In the genomic region with DNA sequence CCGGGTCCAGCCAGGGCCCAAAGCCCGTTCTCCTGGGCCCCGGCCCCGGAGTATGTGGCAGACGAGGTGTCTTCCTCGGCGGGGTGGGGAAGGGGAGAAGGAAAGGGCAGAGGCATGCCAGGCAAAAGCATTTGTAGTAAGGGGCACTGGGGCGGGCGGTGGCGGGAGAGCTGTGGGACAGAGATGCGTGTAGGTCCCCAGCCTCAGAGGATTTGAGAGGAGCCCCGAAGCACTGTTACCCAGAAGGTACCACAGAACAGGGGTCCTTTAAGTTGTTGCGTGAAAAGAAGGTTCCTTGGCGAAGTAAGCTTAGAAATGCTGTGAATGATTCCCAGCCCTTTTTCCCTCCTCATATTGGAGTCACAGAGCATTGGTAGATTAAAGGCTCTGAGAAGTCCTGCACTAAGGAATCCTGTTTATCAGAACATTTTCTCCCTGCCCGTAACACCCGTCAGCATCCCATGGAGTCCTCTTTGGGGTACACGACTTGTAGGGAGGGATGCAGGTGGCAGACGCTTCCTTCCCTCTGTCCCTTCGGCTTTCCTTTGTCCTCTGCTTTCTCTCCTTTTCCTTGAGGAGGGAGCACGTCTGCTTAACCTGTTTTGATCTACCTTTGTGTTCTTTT, we compare ENCODE assay signal across 1 cellular context.
A peak's percentile ranks its signal among the peaks of the same experiment; 100 is the strongest.
TF ChIP-seq lines count a peak whose summit lies in the region.

No MANE protein-coding gene starts in this region.

TF ChIP-seq in K562, 482 proteins besides CTCF, POLR2A, EP300 and RAD21:
- 0 out of 2 replicates have a peak, but pooled peaks have one; percentile 2 for TF ChIP-seq ZBTB1 (CRISPR knock-in tag; IDR thresholded peaks at IDR 0.05; ENCODE audit: borderline replicate concordance, low read depth)
- peak; percentile 15; the same call in 1 of the 2 replicates for TF ChIP-seq SP1 (CRISPR knock-in tag; IDR thresholded peaks at IDR 0.05)
- TF ChIP-seq TRIM28 (IDR thresholded peaks at IDR 0.05) = no peak
- TF ChIP-seq RBM25 (IDR thresholded peaks at IDR 0.05; ENCODE audit: low read depth, low read length, severe bottlenecking) = peak; percentile 93
- no peak for TF ChIP-seq CREB1 (IDR thresholded peaks at IDR 0.05)
- TF ChIP-seq CREB1 (CRISPR knock-in tag; IDR thresholded peaks at IDR 0.05) = 0 out of 2 replicates have a peak, but pooled peaks have one; percentile 6
- TF ChIP-seq GATAD2A (IDR thresholded peaks at IDR 0.05) = no peak
- 0 out of 2 replicates have a peak, but pooled peaks have one; percentile 0 for TF ChIP-seq NR3C1 (CRISPR knock-in tag; IDR thresholded peaks at IDR 0.05)
- no peak for TF ChIP-seq POLR2AphosphoS2 (IDR thresholded peaks at IDR 0.05; ENCODE audit: low read length)
- TF ChIP-seq SUPT5H (IDR thresholded peaks at IDR 0.05) = no peak
- TF ChIP-seq, protein P1, sequence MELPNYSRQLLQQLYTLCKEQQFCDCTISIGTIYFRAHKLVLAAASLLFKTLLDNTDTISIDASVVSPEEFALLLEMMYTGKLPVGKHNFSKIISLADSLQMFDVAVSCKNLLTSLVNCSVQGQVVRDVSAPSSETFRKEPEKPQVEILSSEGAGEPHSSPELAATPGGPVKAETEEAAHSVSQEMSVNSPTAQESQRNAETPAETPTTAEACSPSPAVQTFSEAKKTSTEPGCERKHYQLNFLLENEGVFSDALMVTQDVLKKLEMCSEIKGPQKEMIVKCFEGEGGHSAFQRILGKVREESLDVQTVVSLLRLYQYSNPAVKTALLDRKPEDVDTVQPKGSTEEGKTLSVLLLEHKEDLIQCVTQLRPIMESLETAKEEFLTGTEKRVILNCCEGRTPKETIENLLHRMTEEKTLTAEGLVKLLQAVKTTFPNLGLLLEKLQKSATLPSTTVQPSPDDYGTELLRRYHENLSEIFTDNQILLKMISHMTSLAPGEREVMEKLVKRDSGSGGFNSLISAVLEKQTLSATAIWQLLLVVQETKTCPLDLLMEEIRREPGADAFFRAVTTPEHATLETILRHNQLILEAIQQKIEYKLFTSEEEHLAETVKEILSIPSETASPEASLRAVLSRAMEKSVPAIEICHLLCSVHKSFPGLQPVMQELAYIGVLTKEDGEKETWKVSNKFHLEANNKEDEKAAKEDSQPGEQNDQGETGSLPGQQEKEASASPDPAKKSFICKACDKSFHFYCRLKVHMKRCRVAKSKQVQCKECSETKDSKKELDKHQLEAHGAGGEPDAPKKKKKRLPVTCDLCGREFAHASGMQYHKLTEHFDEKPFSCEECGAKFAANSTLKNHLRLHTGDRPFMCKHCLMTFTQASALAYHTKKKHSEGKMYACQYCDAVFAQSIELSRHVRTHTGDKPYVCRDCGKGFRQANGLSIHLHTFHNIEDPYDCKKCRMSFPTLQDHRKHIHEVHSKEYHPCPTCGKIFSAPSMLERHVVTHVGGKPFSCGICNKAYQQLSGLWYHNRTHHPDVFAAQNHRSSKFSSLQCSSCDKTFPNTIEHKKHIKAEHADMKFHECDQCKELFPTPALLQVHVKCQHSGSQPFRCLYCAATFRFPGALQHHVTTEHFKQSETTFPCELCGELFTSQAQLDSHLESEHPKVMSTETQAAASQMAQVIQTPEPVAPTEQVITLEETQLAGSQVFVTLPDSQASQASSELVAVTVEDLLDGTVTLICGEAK (IDR thresholded peaks at IDR 0.05) = peak; percentile 40; the same call in 1 of the 2 replicates
- TF ChIP-seq, protein P1 (CRISPR knock-in tag; IDR thresholded peaks at IDR 0.05) = no peak
- 0 out of 4 replicates have a peak, but pooled peaks of 1 of the 2 experiments have one; percentile 12 for TF ChIP-seq KDM1A (IDR thresholded peaks at IDR 0.05)
- TF ChIP-seq PTBP1 (IDR thresholded peaks at IDR 0.05; ENCODE audit: low read depth, low read length) = 0 out of 2 replicates have a peak, but pooled peaks have one; percentile 37
- TF ChIP-seq PTRF (tag; IDR thresholded peaks at IDR 0.05) = no peak
- TF ChIP-seq KAT8 (IDR thresholded peaks at IDR 0.05; ENCODE audit: low read depth) = no peak
- peak in 1 of 2 experiments; percentile 7; a peak in 1 of 4 replicates for TF ChIP-seq MAZ (CRISPR knock-in tag; conservative IDR thresholded peaks at IDR 0.05 in 1 of 2, IDR thresholded peaks at IDR 0.05 in 1 of 2)
- 0 out of 2 replicates have a peak, but pooled peaks have one; percentile 23 for TF ChIP-seq ZC3H4 (CRISPR knock-in tag; IDR thresholded peaks at IDR 0.05; ENCODE audit: borderline replicate concordance)
- no peak for TF ChIP-seq ZNF764 (CRISPR knock-in tag; IDR thresholded peaks at IDR 0.05; ENCODE audit: low read depth)
- TF ChIP-seq SNIP1 (IDR thresholded peaks at IDR 0.05; ENCODE audit: low read depth) = no peak
- TF ChIP-seq BCOR (IDR thresholded peaks at IDR 0.05) = peak; percentile 64
- 0 out of 2 replicates have a peak, but pooled peaks have one; percentile 22 for TF ChIP-seq ZSCAN32 (CRISPR knock-in tag; IDR thresholded peaks at IDR 0.05)
- peak; percentile 38; the same call in 1 of the 2 replicates for TF ChIP-seq ZFX (CRISPR knock-in tag; IDR thresholded peaks at IDR 0.05)
- peak; percentile 100 for TF ChIP-seq ZNF239 (CRISPR knock-in tag; IDR thresholded peaks at IDR 0.05)
- no peak for TF ChIP-seq DACH1 (IDR thresholded peaks at IDR 0.05; ENCODE audit: partially characterized antibody)
- TF ChIP-seq, protein P2, sequence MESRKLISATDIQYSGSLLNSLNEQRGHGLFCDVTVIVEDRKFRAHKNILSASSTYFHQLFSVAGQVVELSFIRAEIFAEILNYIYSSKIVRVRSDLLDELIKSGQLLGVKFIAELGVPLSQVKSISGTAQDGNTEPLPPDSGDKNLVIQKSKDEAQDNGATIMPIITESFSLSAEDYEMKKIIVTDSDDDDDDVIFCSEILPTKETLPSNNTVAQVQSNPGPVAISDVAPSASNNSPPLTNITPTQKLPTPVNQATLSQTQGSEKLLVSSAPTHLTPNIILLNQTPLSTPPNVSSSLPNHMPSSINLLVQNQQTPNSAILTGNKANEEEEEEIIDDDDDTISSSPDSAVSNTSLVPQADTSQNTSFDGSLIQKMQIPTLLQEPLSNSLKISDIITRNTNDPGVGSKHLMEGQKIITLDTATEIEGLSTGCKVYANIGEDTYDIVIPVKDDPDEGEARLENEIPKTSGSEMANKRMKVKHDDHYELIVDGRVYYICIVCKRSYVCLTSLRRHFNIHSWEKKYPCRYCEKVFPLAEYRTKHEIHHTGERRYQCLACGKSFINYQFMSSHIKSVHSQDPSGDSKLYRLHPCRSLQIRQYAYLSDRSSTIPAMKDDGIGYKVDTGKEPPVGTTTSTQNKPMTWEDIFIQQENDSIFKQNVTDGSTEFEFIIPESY (CRISPR knock-in tag; IDR thresholded peaks at IDR 0.05) = peak; percentile 63
- 0 out of 2 replicates have a peak, but pooled peaks have one; percentile 39 for TF ChIP-seq XRCC5 (IDR thresholded peaks at IDR 0.05; ENCODE audit: low read depth, low read length)
